Comparison of ENCODE assay signal across 15 cellular contexts in the genomic region with DNA sequence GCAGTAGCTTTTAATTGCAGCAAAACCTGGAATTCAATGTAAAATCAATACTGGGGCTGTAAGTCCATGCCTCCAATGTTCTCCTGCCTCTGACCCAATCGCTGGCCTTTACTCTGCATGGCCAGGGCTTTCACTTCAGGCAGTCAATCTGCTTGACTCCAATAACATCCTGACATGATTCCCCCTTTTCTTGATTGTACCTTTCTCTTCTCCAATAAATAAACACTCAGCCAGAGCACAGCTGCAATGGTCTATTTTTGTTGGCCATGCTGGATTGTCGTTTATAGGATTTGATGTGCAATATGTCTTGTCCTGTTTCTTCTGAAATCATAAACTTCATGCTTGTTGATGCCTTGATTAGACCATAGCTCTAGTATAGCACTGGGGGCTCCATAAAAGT.
DNase-seq lines count a peak whose midpoint lies in the region; ATAC-seq, FAIRE-seq and TF ChIP-seq lines count a peak whose summit lies in the region.
"Had no signal": no experiment of that assay in that cellular context is flagged by ENCODE, and none has a peak within 500 bp of the region (broad histone marks: within the 10 kb centered on the region; RNA-seq: fewer than 3 reads in every experiment).

No MANE protein-coding gene starts in this region.

- FAIRE-seq in kidney (lab: Jason Lieb, UNC) = no peak
- FAIRE-seq: G401.6 had no signal

- no peak overlapping the region for H3K9ac ChIP-seq in kidney (ENCODE audit: low read length in 2 of 2)
- H3K9ac ChIP-seq: BLaER1 treated with 17β-estradiol and CSF1 and Interleukin-3, amounts not matched to agents 10 nM and 100 nM had no signal

- no peaks in the 10 kb centered on the region for H3K36me3 ChIP-seq in sigmoid colon
- H3K36me3 ChIP-seq in kidney (ENCODE audit: control insufficient read depth in 1 of 2, insufficient read depth in 2 of 2, low read length in 2 of 2) = no peaks in the 10 kb centered on the region
- H3K36me3 ChIP-seq: BLaER1 treated with 17β-estradiol and CSF1 and Interleukin-3, amounts not matched to agents 10 nM and 100 nM had no signal

- intact Hi-C loops in sigmoid colon (cut with DNase I) = loop anchor here (1.0 to 10.0 kb wide), 4 partner anchors 78 to 608 kb away; a partner anchor contains a TSS
- intact Hi-C loops in kidney (cut with DNase I) = no loop called here

- H3K4me1 ChIP-seq in sigmoid colon (peaks cover 0 to 63% (median 42%) of the 10 kb centered on the region in 4 donors), kidney (ENCODE audit: control insufficient read depth in 1 of 2, insufficient read depth in 1 of 2, low read depth in 1 of 2, low read length in 2 of 2) (peaks cover 12 to 17% of the 10 kb centered on the region in 2 donors)

- TF ChIP-seq CTCF in AG04449 (IDR thresholded peaks at IDR 0.05; ENCODE audit: insufficient read depth, low read length, missing control alignments) (no peak), WI38 (IDR thresholded peaks at IDR 0.05; ENCODE audit: low read depth, low read length) (no peak), fibroblast of villous mesenchyme (IDR thresholded peaks at IDR 0.05; ENCODE audit: insufficient read depth, low read depth, low read length) (no peak), sigmoid colon (IDR thresholded peaks at IDR 0.05) (no peak), kidney (IDR thresholded peaks at IDR 0.05; ENCODE audit: borderline replicate concordance, extremely low read depth, insufficient read depth) (no peak)

- H3K27ac ChIP-seq in sigmoid colon (peak overlapping the region; percentile 78 to 93 (median 88)), kidney (ENCODE audit: low read depth in 2 of 2, low read length in 2 of 2) (peak overlapping the region in 1 of 2 donors; percentile 54)
- H3K27ac ChIP-seq: BLaER1 treated with 17β-estradiol and CSF1 and Interleukin-3, amounts not matched to agents 10 nM and 100 nM had no signal

- no peak for TF ChIP-seq POLR2A in sigmoid colon (IDR thresholded peaks at IDR 0.05)

- H3K9me3 ChIP-seq in sigmoid colon (no peaks in the 10 kb centered on the region), kidney (ENCODE audit: control insufficient read depth in 1 of 2, low read length in 2 of 2) (no peaks in the 10 kb centered on the region)
- H3K9me3 ChIP-seq: BLaER1 treated with 17β-estradiol and CSF1 and Interleukin-3, amounts not matched to agents 10 nM and 100 nM had no signal

- WGBS in sigmoid colon, 2 donors = 69 to 74% methylated on average over 2 of the region's 2 CpGs

- DNase-seq in AG04449 (ENCODE audit: low read depth, low spot score) (no peak), fibroblast of villous mesenchyme (ENCODE audit: low read depth) (no peak), sigmoid colon (no peak), SHP77 (lab: John Stamatoyannopoulos, UW) (no peak), kidney (no peak)
- no peak for DNase-seq in activated CD4-positive, CD25-positive, alpha-beta regulatory T cell treated with anti-CD3 and anti-CD28 coated beads, Interleukin-2, amount 50 U/mL, for 72 hours
- DNase-seq: activated naive CD8-positive, alpha-beta T cell treated with anti-CD3 and anti-CD28 coated beads for 36 hours; dorsolateral prefrontal cortex; NCI-H1436; NCI-H69; SIG-M5 had no signal

- POLR2A ChIA-PET in AG04449 (lab: Yijun Ruan, JAX) = interaction anchor here (0.5 to 12.9 kb wide), 15 partner anchors 8 to 136 kb away, joined by 3 to 691 read pairs (median 43); a partner anchor contains a TSS

- H3K4me3 ChIP-seq in AG04449 (ENCODE audit: low read depth, low read length) (peak overlapping the region; percentile 32), WI38 (ENCODE audit: low read depth, low read length) (peak overlapping the region; percentile 42), fibroblast of villous mesenchyme (ENCODE audit: low read depth, low read length) (peak overlapping the region; percentile 45), sigmoid colon (peak overlapping the region in 3 of 4 donors; percentile 6 to 40 (median 32)), kidney (ENCODE audit: low read length in 2 of 2) (peak overlapping the region in 1 of 2 donors; percentile 0)
- H3K4me3 ChIP-seq: BLaER1 treated with 17β-estradiol and CSF1 and Interleukin-3, amounts not matched to agents 10 nM and 100 nM had no signal

- ATAC-seq in HG02610 (IDR thresholded peaks at IDR 0.05; ENCODE audit: unreplicated experiment) = no peak

- no peak for TF ChIP-seq EP300 in sigmoid colon (IDR thresholded peaks at IDR 0.05)

- H3K27me3 ChIP-seq in sigmoid colon = no peaks in the 10 kb centered on the region
- H3K27me3 ChIP-seq: BLaER1 treated with 17β-estradiol and CSF1 and Interleukin-3, amounts not matched to agents 10 nM and 100 nM had no signal

- CTCF ChIA-PET in AG04449 (lab: Yijun Ruan, JAX) = interaction anchor here (0.6 to 20.2 kb wide), 26 partner anchors 10 to 153 kb away, joined by 3 to 788 read pairs (median 6); a partner anchor contains a TSS
